8 cellular contexts compared by ENCODE assay signal in the genomic region with DNA sequence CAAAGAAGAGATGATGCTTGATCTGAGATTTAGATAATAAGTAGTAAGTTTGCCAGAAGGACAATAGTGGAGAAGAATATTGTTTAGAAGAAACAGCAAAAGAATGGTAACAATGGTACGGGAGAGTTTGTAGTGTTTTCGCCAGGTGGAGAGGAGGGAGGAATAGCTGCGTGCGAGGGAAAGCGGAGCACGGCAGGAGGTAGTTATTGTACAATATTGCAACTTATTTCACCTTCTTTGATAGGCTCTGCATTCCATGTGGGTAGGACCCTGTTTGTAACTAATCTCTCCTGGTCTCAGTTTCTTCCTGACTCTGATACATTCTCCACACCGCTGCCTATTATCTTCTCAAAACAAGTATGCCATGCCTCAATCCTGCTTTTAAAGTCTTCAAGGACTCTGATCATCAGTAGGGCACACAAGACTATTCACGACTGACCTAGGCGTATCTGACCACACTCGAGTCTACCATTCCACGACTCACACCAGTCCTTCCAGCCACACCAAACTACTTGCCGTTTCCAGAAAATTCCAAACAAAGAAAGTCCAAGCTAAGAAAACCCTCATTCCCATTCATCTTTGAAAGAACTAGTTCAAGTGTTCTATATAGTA. TPM values are rescaled to one million over a fixed set of nuclear protein-coding genes. Genes with fewer than 3 reads are reported as not detected.
DNase-seq lines count a peak whose midpoint lies in the region; FAIRE-seq and TF ChIP-seq lines count a peak whose summit lies in the region.

No MANE protein-coding gene starts in this region.

- TF ChIP-seq CTCF in kidney epithelial cell (IDR thresholded peaks at IDR 0.05; ENCODE audit: insufficient read depth, low read length, poor library complexity, severe bottlenecking) (no peak), thyroid gland (IDR thresholded peaks at IDR 0.05) (no peak)

- peak overlapping the region; percentile 93 for H3K4me3 ChIP-seq in kidney epithelial cell (ENCODE audit: low read depth, low read length)
- peak overlapping the region; percentile 81 to 100 (median 84) for H3K4me3 ChIP-seq in thyroid gland (replicated peaks in 1 of 3)

- H3K27me3 ChIP-seq in kidney epithelial cell (ENCODE audit: control insufficient read depth, insufficient read depth, low read length) (no peaks in the 10 kb centered on the region), thyroid gland (no peaks in the 10 kb centered on the region)

- WGBS in thyroid gland, 2 donors: 16 to 28% methylated on average over 12 of the region's 12 CpGs

- H3K4me1 Mint-ChIP-seq in activated CD4-positive, alpha-beta T cell treated with anti-CD3 and anti-CD28 coated beads, Interleukin-2, amount 10 ng/mL, durations not matched to agents 7 days and 5 days: peaks cover 41% of the 10 kb centered on the region
- peaks cover 44% of the 10 kb centered on the region for H3K4me1 Mint-ChIP-seq in activated naive CD8-positive, alpha-beta T cell (ENCODE audit: low read depth)

- CTCF ChIA-PET in activated CD4-positive, alpha-beta T cell treated with anti-CD3 and anti-CD28 coated beads, Interleukin-2, amount 10 ng/mL, durations not matched to agents 7 days and 5 days (lab: Charles Lee): interaction anchor here (0.6 to 3.6 kb wide), 8 partner anchors 8 to 439 kb away, joined by 3 to 26 read pairs (median 3); partner anchors contain the start of gene GINM1

- intact Hi-C loops in thyroid gland (cut with DNase I): no loop called here

- H3K36me3 ChIP-seq in kidney epithelial cell (ENCODE audit: control insufficient read depth, insufficient read depth, low read length) (no peaks in the 10 kb centered on the region), thyroid gland (peaks cover 8 to 10% of the 10 kb centered on the region in 2 donors)

- H3K27ac Mint-ChIP-seq in activated CD4-positive, alpha-beta T cell treated with anti-CD3 and anti-CD28 coated beads, Interleukin-2, amount 10 ng/mL, durations not matched to agents 7 days and 5 days: peak overlapping the region; percentile 99
- H3K27ac Mint-ChIP-seq in activated naive CD8-positive, alpha-beta T cell: peak overlapping the region; percentile 98

- peaks cover 17% of the 10 kb centered on the region for H3K36me3 Mint-ChIP-seq in activated CD4-positive, alpha-beta T cell treated with anti-CD3 and anti-CD28 coated beads, Interleukin-2, amount 10 ng/mL, durations not matched to agents 7 days and 5 days (ENCODE audit: low read depth)
- H3K36me3 Mint-ChIP-seq in activated naive CD8-positive, alpha-beta T cell: no peaks in the 10 kb centered on the region

- no peaks in the 10 kb centered on the region for H3K9me3 ChIP-seq in thyroid gland

- TF ChIP-seq POLR2A in thyroid gland (IDR thresholded peaks at IDR 0.05) (no peak), GM12891 (IDR thresholded peaks at IDR 0.05; ENCODE audit: low read depth, low read length) (no peak)

- peak overlapping the region; percentile 98 for H3K4me3 Mint-ChIP-seq in activated CD4-positive, alpha-beta T cell treated with anti-CD3 and anti-CD28 coated beads, Interleukin-2, amount 10 ng/mL, durations not matched to agents 7 days and 5 days
- H3K4me3 Mint-ChIP-seq in activated naive CD8-positive, alpha-beta T cell: peak overlapping the region; percentile 99

- H3K9me3 Mint-ChIP-seq in activated CD4-positive, alpha-beta T cell treated with anti-CD3 and anti-CD28 coated beads, Interleukin-2, amount 10 ng/mL, durations not matched to agents 7 days and 5 days: no peaks in the 10 kb centered on the region
- H3K9me3 Mint-ChIP-seq in activated naive CD8-positive, alpha-beta T cell (ENCODE audit: low read depth): no peaks in the 10 kb centered on the region

- peaks cover 15 to 24% of the 10 kb centered on the region in 2 donors for H3K4me1 ChIP-seq in thyroid gland

- peak overlapping the region in 2 of 3 donors; percentile 91 to 95 for H3K27ac ChIP-seq in thyroid gland

- FAIRE-seq in GM12891 (lab: Jason Lieb, UNC): no peak

- DNase-seq in activated CD4-positive, alpha-beta T cell treated with anti-CD3 and anti-CD28 coated beads, Interleukin-2, amount 10 ng/mL, durations not matched to agents 7 days and 5 days: no peak
- no peak for DNase-seq in activated CD4-positive, alpha-beta T cell treated with anti-CD3 and anti-CD28 coated beads for 4 hours
- DNase-seq in kidney epithelial cell (ENCODE audit: low read depth) (no peak), thyroid gland (no peak), amniotic stem cell (lab: John Stamatoyannopoulos, UW) (no peak), GM12891 (ENCODE audit: insufficient read length, low spot score) (no peak), NCI-H1048 (lab: John Stamatoyannopoulos, UW) (no peak)

- POLR2A ChIA-PET in activated CD4-positive, alpha-beta T cell treated with anti-CD3 and anti-CD28 coated beads, Interleukin-2, amount 10 ng/mL, durations not matched to agents 7 days and 5 days (lab: Charles Lee): no interaction called here

- peaks cover 4% of the 10 kb centered on the region for H3K27me3 Mint-ChIP-seq in activated CD4-positive, alpha-beta T cell treated with anti-CD3 and anti-CD28 coated beads, Interleukin-2, amount 10 ng/mL, durations not matched to agents 7 days and 5 days
- peaks cover 2% of the 10 kb centered on the region for H3K27me3 Mint-ChIP-seq in activated naive CD8-positive, alpha-beta T cell

TF ChIP-seq in GM12891, 5 proteins besides CTCF, POLR2A, EP300 and RAD21:
- TF ChIP-seq SPI1 (IDR thresholded peaks at IDR 0.05; ENCODE audit: low read depth, low read length) (no peak), TAF1 (IDR thresholded peaks at IDR 0.05; ENCODE audit: low read depth, low read length) (no peak), POLR2AphosphoS5 (IDR thresholded peaks at IDR 0.05; ENCODE audit: low read depth, low read length) (no peak), POU2F2 (IDR thresholded peaks at IDR 0.05; ENCODE audit: low read depth, low read length) (no peak), PAX5 (IDR thresholded peaks at IDR 0.05; ENCODE audit: insufficient read depth, low read length, severe bottlenecking) (no peak)
TF ChIP-seq in GM12891: peak in this region for 0.

RNA-seq across cellular contexts. Expression of gene PPIL4, which starts 1.1 kb away (rescaled TPM):
- total RNA-seq in activated CD4-positive, alpha-beta T cell treated with anti-CD3 and anti-CD28 coated beads, Interleukin-2, amount 10 ng/mL, durations not matched to agents 7 days and 5 days: 10 to 100 TPM; 17.6 to 20.1 TPM
- total RNA-seq in kidney epithelial cell: 26.5 and 34.6 TPM in 2 replicates
- 10 to 100 TPM; 42.4 to 57.2 (median 48.4) TPM for total RNA-seq in thyroid gland
- polyA plus RNA-seq in GM12891 (2012; ENCODE audit: low read depth, missing spikeins): 8.5 TPM

RNA-seq across cellular contexts. Expression of gene GINM1, which starts 21.4 kb away (rescaled TPM):
- 10 to 100 TPM; 18.7 to 21.1 TPM for total RNA-seq in activated CD4-positive, alpha-beta T cell treated with anti-CD3 and anti-CD28 coated beads, Interleukin-2, amount 10 ng/mL, durations not matched to agents 7 days and 5 days
- total RNA-seq in kidney epithelial cell (39.1 and 42.3 TPM in 2 replicates), thyroid gland (100 to 1,000 TPM in 1 of 4 donors, 10 to 100 TPM in 3; 77.3 to 101 (median 86.8) TPM)
- polyA plus RNA-seq in GM12891 (2012; ENCODE audit: low read depth, missing spikeins): 20.1 TPM

RNA-seq across cellular contexts. Expression of gene ZC3H12D, which starts 59.9 kb away (rescaled TPM):
- 10 to 100 TPM; 10.7 to 16.5 TPM for total RNA-seq in activated CD4-positive, alpha-beta T cell treated with anti-CD3 and anti-CD28 coated beads, Interleukin-2, amount 10 ng/mL, durations not matched to agents 7 days and 5 days
- total RNA-seq in kidney epithelial cell (not detected in 2 replicates), thyroid gland (1 to 10 TPM in 2 of 4 donors, under 1 TPM in 2; 0.78 to 1.4 (median 0.99) TPM)
- polyA plus RNA-seq in GM12891 (2012; ENCODE audit: low read depth, missing spikeins): 5.1 TPM

Comparison
In these comparisons a context has a peak if more than half of its experiments do, and no peak if none do; other contexts are left out.
1. RNA of gene ZC3H12D, which starts 59.9 kb away (total RNA-seq): 10.7 to 16.5 TPM in activated CD4-positive, alpha-beta T cell treated with anti-CD3 and anti-CD28 coated beads, Interleukin-2, amount 10 ng/mL, durations not matched to agents 7 days and 5 days; 0.78 to 1.4 TPM in thyroid gland and not detected in kidney epithelial cell; every median in the first group is over 4 times any median in the second.